ENCODE assay signal across 27 cellular contexts in genomic region chr4:64895031-64895430, GRCh38.
"Had no signal": no experiment of that assay in that cellular context is flagged by ENCODE, and none has a peak within 500 bp of the region (broad histone marks: within the 10 kb centered on the region; RNA-seq: fewer than 3 reads in every experiment).

No MANE protein-coding gene starts in this region.

- H3K27me3 ChIP-seq: gastrocnemius medialis, heart left ventricle, hepatocyte, suprapubic skin, vagina had no signal

- ATAC-seq: effector memory CD8-positive, alpha-beta T cell; esophagus mucosa; gastrocnemius medialis; heart left ventricle; left lobe of liver; natural killer cell treated with Interleukin-12 subunit alpha and Interleukin-12 subunit beta and Interleukin-15 and Interleukin-18, amount 100 ng/mL, for 72 hours; sciatic nerve; stimulated activated naive CD8-positive, alpha-beta T cell treated with anti-CD3 and anti-CD28 coated beads, Interleukin-15, amount 100 ng/mL, for 72 hours had no signal

- H3K9ac ChIP-seq: parathyroid adenoma had no signal

- H2AFZ ChIP-seq: hepatocyte, parathyroid adenoma had no signal

- H3K27ac Mint-ChIP-seq: effector memory CD8-positive, alpha-beta T cell; memory B cell; natural killer cell treated with Interleukin-12 subunit alpha and Interleukin-12 subunit beta and Interleukin-15 and Interleukin-18, amount 100 ng/mL, for 72 hours; progenitor cell of endocrine pancreas; stimulated activated naive CD8-positive, alpha-beta T cell treated with anti-CD3 and anti-CD28 coated beads, Interleukin-15, amount 100 ng/mL, for 72 hours had no signal

- H3K4me3 ChIP-seq: gastrocnemius medialis, heart left ventricle, hepatocyte, lung, smooth muscle cell, suprapubic skin, vagina had no signal

- H3K9me3 ChIP-seq: gastrocnemius medialis, heart left ventricle, vagina had no signal

- H3K79me2 ChIP-seq: hepatocyte, parathyroid adenoma had no signal

- H3K9me3 Mint-ChIP-seq: natural killer cell treated with Interleukin-12 subunit alpha and Interleukin-12 subunit beta and Interleukin-15 and Interleukin-18, amount 100 ng/mL, for 72 hours; stimulated activated naive CD8-positive, alpha-beta T cell treated with anti-CD3 and anti-CD28 coated beads, Interleukin-15, amount 100 ng/mL, for 72 hours had no signal

- H3K4me1 Mint-ChIP-seq: memory B cell; stimulated activated naive CD8-positive, alpha-beta T cell treated with anti-CD3 and anti-CD28 coated beads, Interleukin-15, amount 100 ng/mL, for 72 hours had no signal

- H3K27ac ChIP-seq: epithelial cell of prostate, gastrocnemius medialis, heart left ventricle, hepatocyte, parathyroid adenoma, suprapubic skin, vagina had no signal

- H3K36me3 ChIP-seq: gastrocnemius medialis, heart left ventricle, suprapubic skin, vagina had no signal

- H3K27me3 Mint-ChIP-seq: effector memory CD8-positive, alpha-beta T cell; memory B cell; natural killer cell treated with Interleukin-12 subunit alpha and Interleukin-12 subunit beta and Interleukin-15 and Interleukin-18, amount 100 ng/mL, for 72 hours; progenitor cell of endocrine pancreas; stimulated activated naive CD8-positive, alpha-beta T cell treated with anti-CD3 and anti-CD28 coated beads, Interleukin-15, amount 100 ng/mL, for 72 hours had no signal

- H3K4me2 ChIP-seq: hepatocyte, smooth muscle cell had no signal

- DNase-seq: cortex of kidney; effector memory CD8-positive, alpha-beta T cell; foreskin fibroblast; gastrocnemius medialis; heart left ventricle; kidney; stimulated activated CD4-positive, alpha-beta T cell treated with anti-CD3 and anti-CD28 coated beads, Interleukin-12 subunit alpha, Interleukin-12 subunit beta, amount 100 ng/mL, for 4 hours; stimulated activated CD4-positive, alpha-beta T cell treated with anti-CD3 and anti-CD28 coated beads, Interleukin-1b, Interleukin-23, amount 100 ng/mL, for 48 hours; stimulated activated CD4-positive, alpha-beta T cell treated with anti-CD3 and anti-CD28 coated beads, Interleukin-4, amount 100 ng/mL, for 1 hour; stimulated activated CD8-positive, alpha-beta memory T cell treated with anti-CD3 and anti-CD28 coated beads, Interleukin-4, amount 100 ng/mL, for 48 hours; stimulated activated naive CD4-positive, alpha-beta T cell; stimulated activated naive CD8-positive, alpha-beta T cell treated with anti-CD3 and anti-CD28 coated beads, Interleukin-15, amount 100 ng/mL, for 72 hours; trophoblast cell had no signal

- H3K36me3 Mint-ChIP-seq: memory B cell; natural killer cell treated with Interleukin-12 subunit alpha and Interleukin-12 subunit beta and Interleukin-15 and Interleukin-18, amount 100 ng/mL, for 72 hours had no signal

- H3K4me1 ChIP-seq: gastrocnemius medialis, heart left ventricle, parathyroid adenoma, suprapubic skin, vagina had no signal

- H3K4me3 Mint-ChIP-seq: effector memory CD8-positive, alpha-beta T cell; memory B cell; natural killer cell treated with Interleukin-12 subunit alpha and Interleukin-12 subunit beta and Interleukin-15 and Interleukin-18, amount 100 ng/mL, for 72 hours; neural crest cell; stimulated activated naive CD8-positive, alpha-beta T cell treated with anti-CD3 and anti-CD28 coated beads, Interleukin-15, amount 100 ng/mL, for 72 hours had no signal
